Comparison of ENCODE assay signal across 37 cellular contexts in the genomic region with DNA sequence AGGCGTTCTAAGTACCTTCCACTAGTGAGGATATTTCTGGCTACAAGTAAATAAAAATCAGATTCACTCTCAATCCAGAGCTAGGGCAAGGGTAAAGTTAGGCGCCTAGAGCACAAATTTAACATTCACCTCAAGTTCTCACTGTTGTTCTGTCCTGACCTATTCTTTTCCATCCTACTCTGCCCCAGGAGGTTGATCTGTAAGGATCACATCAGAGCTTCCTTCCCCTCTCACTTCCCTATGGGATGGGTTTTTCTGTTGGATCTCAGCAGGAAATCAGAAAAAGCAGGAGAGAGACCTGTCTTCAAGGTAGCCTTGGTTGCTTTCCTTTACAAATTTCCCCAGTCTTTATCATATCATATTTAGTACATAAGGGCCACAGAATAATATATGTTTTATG.
"Had no signal": no experiment of that assay in that cellular context is flagged by ENCODE, and none has a peak within 500 bp of the region (broad histone marks: within the 10 kb centered on the region; RNA-seq: fewer than 3 reads in every experiment).

No MANE protein-coding gene starts in this region.

- H3K9me3 Mint-ChIP-seq: activated CD4-positive, alpha-beta T cell treated with anti-CD3 and anti-CD28 coated beads, Interleukin-2, amount 10 ng/mL, durations not matched to agents 7 days and 5 days; activated naive CD8-positive, alpha-beta T cell treated with anti-CD3 and anti-CD28 coated beads, Interleukin-2, amount 10 ng/mL, durations not matched to agents 7 days and 5 days had no signal

- H3K27ac Mint-ChIP-seq: activated CD4-positive, alpha-beta memory T cell treated with anti-CD3 and anti-CD28 coated beads, Interleukin-2, amount 10 ng/mL, durations not matched to agents 7 days and 5 days; activated CD4-positive, alpha-beta T cell treated with anti-CD3 and anti-CD28 coated beads for 36 hours; activated CD4-positive, alpha-beta T cell treated with anti-CD3 and anti-CD28 coated beads, Interleukin-2, amount 10 ng/mL, durations not matched to agents 7 days and 5 days; activated CD8-positive, alpha-beta memory T cell treated with anti-CD3 and anti-CD28 coated beads, Interleukin-2, amount 10 ng/mL, durations not matched to agents 7 days and 5 days; activated CD8-positive, alpha-beta T cell treated with anti-CD3 and anti-CD28 coated beads, Interleukin-2, amount 10 ng/mL, durations not matched to agents 7 days and 5 days; activated naive CD4-positive, alpha-beta T cell treated with anti-CD3 and anti-CD28 coated beads, Interleukin-2, amount 10 ng/mL, durations not matched to agents 7 days and 5 days; activated naive CD4-positive, alpha-beta T cell treated with anti-CD3 and anti-CD28 coated beads, Interleukin-2, amount 50 U/mL, for 24 hours; activated naive CD8-positive, alpha-beta T cell; activated naive CD8-positive, alpha-beta T cell treated with anti-CD3 and anti-CD28 coated beads, Interleukin-2, amount 10 ng/mL, durations not matched to agents 7 days and 5 days; activated naive CD8-positive, alpha-beta T cell treated with anti-CD3 and anti-CD28 coated beads, Interleukin-2, amount 50 U/mL, for 24 hours; activated T-cell treated with anti-CD3 and anti-CD28 coated beads, Interleukin-2, amount 50 U/mL, for 24 hours; activated T-helper 2 cell treated with anti-CD3 and anti-CD28 coated beads, Interferon-gamma antibody, Interleukin-2, Interleukin-4, amounts not matched to agents 10 μg/mL and 5 μg/mL and 100 μg/mL, durations not matched to agents 14 hours and 24 hours and 36 hours; brain; T-cell; T-helper 17 cell; T-helper 2 cell treated with Interferon-gamma antibody and Interleukin-4, amounts not matched to agents 5 μg/mL and 100 μg/mL, for 36 hours had no signal

- H3K4me1 Mint-ChIP-seq: activated CD4-positive, alpha-beta memory T cell treated with anti-CD3 and anti-CD28 coated beads, Interleukin-2, amount 10 ng/mL, durations not matched to agents 7 days and 5 days; activated CD4-positive, alpha-beta T cell treated with anti-CD3 and anti-CD28 coated beads for 36 hours; activated CD4-positive, alpha-beta T cell treated with anti-CD3 and anti-CD28 coated beads, Interleukin-2, amount 10 ng/mL, durations not matched to agents 7 days and 5 days; activated CD8-positive, alpha-beta memory T cell treated with anti-CD3 and anti-CD28 coated beads, Interleukin-2, amount 10 ng/mL, durations not matched to agents 7 days and 5 days; activated naive CD4-positive, alpha-beta T cell treated with anti-CD3 and anti-CD28 coated beads, Interleukin-2, amount 10 ng/mL, durations not matched to agents 7 days and 5 days; activated naive CD4-positive, alpha-beta T cell treated with anti-CD3 and anti-CD28 coated beads, Interleukin-2, amount 50 U/mL, for 24 hours; activated naive CD8-positive, alpha-beta T cell treated with anti-CD3 and anti-CD28 coated beads, Interleukin-2, amount 10 ng/mL, durations not matched to agents 7 days and 5 days; activated naive CD8-positive, alpha-beta T cell treated with anti-CD3 and anti-CD28 coated beads, Interleukin-2, amount 50 U/mL, for 24 hours; central memory CD8-positive, alpha-beta T cell; T-cell; T-helper 17 cell had no signal

- H3K27ac ChIP-seq: ascending aorta, cardiac muscle cell, VCaP had no signal

- H3K36me3 ChIP-seq: ascending aorta, cardiac muscle cell had no signal

- H3K27me3 ChIP-seq: ascending aorta, cardiac muscle cell had no signal

- H3K27me3 Mint-ChIP-seq: activated CD4-positive, alpha-beta memory T cell treated with anti-CD3 and anti-CD28 coated beads, Interleukin-2, amount 10 ng/mL, durations not matched to agents 7 days and 5 days; activated CD4-positive, alpha-beta T cell treated with anti-CD3 and anti-CD28 coated beads for 36 hours; activated CD4-positive, alpha-beta T cell treated with anti-CD3 and anti-CD28 coated beads, Interleukin-2, amount 10 ng/mL, durations not matched to agents 7 days and 5 days; activated CD8-positive, alpha-beta memory T cell treated with anti-CD3 and anti-CD28 coated beads, Interleukin-2, amount 10 ng/mL, durations not matched to agents 7 days and 5 days; activated naive CD4-positive, alpha-beta T cell treated with anti-CD3 and anti-CD28 coated beads, Interleukin-2, amount 10 ng/mL, durations not matched to agents 7 days and 5 days; activated naive CD4-positive, alpha-beta T cell treated with anti-CD3 and anti-CD28 coated beads, Interleukin-2, amount 50 U/mL, for 24 hours; activated naive CD8-positive, alpha-beta T cell; activated naive CD8-positive, alpha-beta T cell treated with anti-CD3 and anti-CD28 coated beads, Interleukin-2, amount 10 ng/mL, durations not matched to agents 7 days and 5 days; activated naive CD8-positive, alpha-beta T cell treated with anti-CD3 and anti-CD28 coated beads, Interleukin-2, amount 50 U/mL, for 24 hours; activated T-cell treated with anti-CD3 and anti-CD28 coated beads, Interleukin-2, amount 50 U/mL, for 24 hours; central memory CD8-positive, alpha-beta T cell; T-cell; T-helper 17 cell had no signal

- ATAC-seq: activated CD4-positive, alpha-beta T cell treated with anti-CD3 and anti-CD28 coated beads for 36 hours; activated CD4-positive, CD25-positive, alpha-beta regulatory T cell treated with anti-CD3 and anti-CD28 coated beads, Interleukin-2, amount 50 U/mL, for 24 hours; activated CD8-positive, alpha-beta memory T cell treated with anti-CD3 and anti-CD28 coated beads, Interleukin-2, amount 10 ng/mL, durations not matched to agents 7 days and 5 days; activated CD8-positive, alpha-beta T cell treated with anti-CD3 and anti-CD28 coated beads, Interleukin-2, amount 10 ng/mL, durations not matched to agents 7 days and 5 days; activated naive CD8-positive, alpha-beta T cell treated with anti-CD3 and anti-CD28 coated beads, Interleukin-2, amount 50 U/mL, for 24 hours; T-cell; T-helper 17 cell had no signal

- H3K36me3 Mint-ChIP-seq: activated CD8-positive, alpha-beta memory T cell treated with anti-CD3 and anti-CD28 coated beads, Interleukin-2, amount 10 ng/mL, durations not matched to agents 7 days and 5 days; activated naive CD4-positive, alpha-beta T cell treated with anti-CD3 and anti-CD28 coated beads, Interleukin-2, amount 10 ng/mL, durations not matched to agents 7 days and 5 days; activated naive CD4-positive, alpha-beta T cell treated with anti-CD3 and anti-CD28 coated beads, Interleukin-2, amount 50 U/mL, for 24 hours; activated naive CD8-positive, alpha-beta T cell; activated naive CD8-positive, alpha-beta T cell treated with anti-CD3 and anti-CD28 coated beads, Interleukin-2, amount 10 ng/mL, durations not matched to agents 7 days and 5 days; brain; T-cell had no signal

- H3K4me3 ChIP-seq: ascending aorta, cardiac muscle cell had no signal

- H3K9me3 ChIP-seq: ascending aorta had no signal

- DNase-seq: activated CD4-positive, alpha-beta memory T cell treated with anti-CD3 and anti-CD28 coated beads, Interleukin-2, amount 10 ng/mL, durations not matched to agents 7 days and 5 days; activated CD4-positive, alpha-beta T cell treated with anti-CD3 and anti-CD28 coated beads for 1 hour; activated CD4-positive, alpha-beta T cell treated with anti-CD3 and anti-CD28 coated beads for 36 hours; activated CD4-positive, alpha-beta T cell treated with anti-CD3 and anti-CD28 coated beads for 48 hours; activated CD4-positive, alpha-beta T cell treated with anti-CD3 and anti-CD28 coated beads, Interleukin-2, amount 10 ng/mL, durations not matched to agents 7 days and 5 days; activated CD4-positive, alpha-beta T cell treated with anti-CD3 and anti-CD28 coated beads, Interleukin-2, amount 50 U/mL, for 48 hours; activated CD4-positive, CD25-positive, alpha-beta regulatory T cell; activated CD8-positive, alpha-beta memory T cell treated with anti-CD3 and anti-CD28 coated beads for 24 hours; activated CD8-positive, alpha-beta memory T cell treated with anti-CD3 and anti-CD28 coated beads, Interleukin-2, amount 10 ng/mL, durations not matched to agents 7 days and 5 days; activated CD8-positive, alpha-beta memory T cell treated with anti-CD3 and anti-CD28 coated beads, Interleukin-2, amount 50 U/mL, for 48 hours; activated CD8-positive, alpha-beta T cell treated with anti-CD3 and anti-CD28 coated beads, Interleukin-2, amount 10 ng/mL, durations not matched to agents 7 days and 5 days; activated effector memory CD4-positive, alpha-beta T cell treated with Interleukin-2 at 50 U/mL for 16 hours; activated gamma-delta T cell; activated naive CD4-positive, alpha-beta T cell treated with anti-CD3 and anti-CD28 coated beads, Interleukin-2, amount 10 ng/mL, durations not matched to agents 7 days and 5 days; activated naive CD4-positive, alpha-beta T cell treated with Interleukin-2 at 50 U/mL for 16 hours; activated naive CD8-positive, alpha-beta T cell treated with anti-CD3 and anti-CD28 coated beads, Interleukin-2, amount 10 ng/mL, durations not matched to agents 7 days and 5 days; activated naive CD8-positive, alpha-beta T cell treated with anti-CD3 and anti-CD28 coated beads, Interleukin-2, amount 50 U/mL, for 24 hours; activated T-cell treated with anti-CD3 and anti-CD28 coated beads, Interleukin-2, amount 50 U/mL, for 24 hours; activated T-cell treated with anti-CD3 and anti-CD28 coated beads, Interleukin-2, amount 50 U/mL, for 48 hours; amygdala; anterior cingulate cortex; caudate nucleus; cerebellar nuclear complex; SW 1271; T-cell; T-helper 17 cell; T-helper 9 cell had no signal

- H3K4me3 Mint-ChIP-seq: activated CD4-positive, alpha-beta memory T cell treated with anti-CD3 and anti-CD28 coated beads, Interleukin-2, amount 10 ng/mL, durations not matched to agents 7 days and 5 days; activated CD4-positive, alpha-beta T cell treated with anti-CD3 and anti-CD28 coated beads for 36 hours; activated CD4-positive, alpha-beta T cell treated with anti-CD3 and anti-CD28 coated beads, Interleukin-2, amount 10 ng/mL, durations not matched to agents 7 days and 5 days; activated CD8-positive, alpha-beta memory T cell treated with anti-CD3 and anti-CD28 coated beads, Interleukin-2, amount 10 ng/mL, durations not matched to agents 7 days and 5 days; activated CD8-positive, alpha-beta T cell treated with anti-CD3 and anti-CD28 coated beads, Interleukin-2, amount 10 ng/mL, durations not matched to agents 7 days and 5 days; activated naive CD4-positive, alpha-beta T cell treated with anti-CD3 and anti-CD28 coated beads, Interleukin-2, amount 10 ng/mL, durations not matched to agents 7 days and 5 days; activated naive CD4-positive, alpha-beta T cell treated with anti-CD3 and anti-CD28 coated beads, Interleukin-2, amount 50 U/mL, for 24 hours; activated naive CD8-positive, alpha-beta T cell; activated naive CD8-positive, alpha-beta T cell treated with anti-CD3 and anti-CD28 coated beads, Interleukin-2, amount 10 ng/mL, durations not matched to agents 7 days and 5 days; activated naive CD8-positive, alpha-beta T cell treated with anti-CD3 and anti-CD28 coated beads, Interleukin-2, amount 50 U/mL, for 24 hours; activated T-cell treated with anti-CD3 and anti-CD28 coated beads, Interleukin-2, amount 50 U/mL, for 24 hours; brain; central memory CD8-positive, alpha-beta T cell; T-cell; T-helper 17 cell; T-helper 2 cell treated with Interferon-gamma antibody and Interleukin-4, amounts not matched to agents 5 μg/mL and 100 μg/mL, for 36 hours had no signal
